In the genomic region with DNA sequence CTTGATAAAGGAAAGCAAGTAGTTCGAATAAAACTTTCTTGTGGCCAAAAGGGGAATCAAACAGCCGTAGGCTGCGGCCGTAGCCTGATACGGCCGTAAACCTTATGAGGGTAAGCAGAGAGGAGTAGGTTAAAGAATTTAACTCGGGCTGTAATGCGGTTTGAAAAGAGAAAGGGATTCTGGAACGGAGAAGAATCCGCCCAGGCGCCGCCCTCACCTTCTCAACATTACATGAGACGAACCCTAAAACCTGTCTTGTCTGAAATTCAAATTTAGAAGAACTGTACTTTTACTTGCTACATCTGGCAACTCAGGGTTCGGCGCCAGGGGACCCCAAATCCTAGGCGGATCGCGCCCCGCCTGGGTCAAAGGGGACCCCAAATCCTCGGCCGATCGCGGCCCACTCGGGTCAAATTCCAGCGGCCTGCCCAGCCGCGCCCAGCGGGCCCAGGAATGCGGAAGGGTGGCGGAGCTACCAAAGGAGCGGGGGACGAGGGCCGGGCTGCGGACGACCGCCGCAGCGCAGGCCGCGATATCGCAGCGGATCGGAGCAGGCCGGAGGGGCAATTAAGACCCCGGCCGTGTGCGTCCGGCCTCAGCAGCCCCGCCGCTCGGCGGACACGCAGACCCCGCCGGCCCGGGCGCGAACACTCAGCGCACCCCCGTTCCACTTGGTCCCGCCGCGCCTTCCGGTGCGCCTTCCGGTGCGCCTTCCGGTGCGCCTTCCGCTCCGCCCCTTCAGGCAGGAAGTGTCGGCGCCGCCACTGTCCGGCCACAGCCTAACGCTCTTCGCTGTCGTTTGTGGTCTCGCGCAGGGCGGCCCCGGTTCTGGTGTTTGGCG, we compare ENCODE assay signal across 1 cellular context.
TF ChIP-seq lines count a peak whose summit lies in the region.

A gene (plus strand): TSS at position 741 of the 841 bp plus-strand sequence. CDS start 10,766 bp downstream, outside the sequence.

TF ChIP-seq in HepG2, 621 proteins besides CTCF, POLR2A, EP300 and RAD21 (continued from another document and continues in another):
- TF ChIP-seq, protein P1, sequence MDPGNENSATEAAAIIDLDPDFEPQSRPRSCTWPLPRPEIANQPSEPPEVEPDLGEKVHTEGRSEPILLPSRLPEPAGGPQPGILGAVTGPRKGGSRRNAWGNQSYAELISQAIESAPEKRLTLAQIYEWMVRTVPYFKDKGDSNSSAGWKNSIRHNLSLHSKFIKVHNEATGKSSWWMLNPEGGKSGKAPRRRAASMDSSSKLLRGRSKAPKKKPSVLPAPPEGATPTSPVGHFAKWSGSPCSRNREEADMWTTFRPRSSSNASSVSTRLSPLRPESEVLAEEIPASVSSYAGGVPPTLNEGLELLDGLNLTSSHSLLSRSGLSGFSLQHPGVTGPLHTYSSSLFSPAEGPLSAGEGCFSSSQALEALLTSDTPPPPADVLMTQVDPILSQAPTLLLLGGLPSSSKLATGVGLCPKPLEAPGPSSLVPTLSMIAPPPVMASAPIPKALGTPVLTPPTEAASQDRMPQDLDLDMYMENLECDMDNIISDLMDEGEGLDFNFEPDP (CRISPR knock-in tag; conservative IDR thresholded peaks at IDR 0.05), result no peak
- no peak; the same call in 1 of the 2 replicates for TF ChIP-seq JDP2 (CRISPR knock-in tag; IDR thresholded peaks at IDR 0.05; ENCODE audit: borderline replicate concordance)
- TF ChIP-seq ZKSCAN5 (CRISPR knock-in tag; IDR thresholded peaks at IDR 0.05), result no peak
- peak; percentile 93; the same call in 1 of the 2 replicates for TF ChIP-seq CHCHD3 (CRISPR knock-in tag; IDR thresholded peaks at IDR 0.05)
- no peak for TF ChIP-seq ZNF644 (CRISPR knock-in tag; IDR thresholded peaks at IDR 0.05; ENCODE audit: low read depth)
- no peak for TF ChIP-seq ZNF496 (CRISPR knock-in tag; IDR thresholded peaks at IDR 0.05; ENCODE audit: insufficient replicate concordance)
- no peak for TF ChIP-seq JARID2 (CRISPR knock-in tag; IDR thresholded peaks at IDR 0.05; ENCODE audit: insufficient replicate concordance)
- TF ChIP-seq, protein P2, sequence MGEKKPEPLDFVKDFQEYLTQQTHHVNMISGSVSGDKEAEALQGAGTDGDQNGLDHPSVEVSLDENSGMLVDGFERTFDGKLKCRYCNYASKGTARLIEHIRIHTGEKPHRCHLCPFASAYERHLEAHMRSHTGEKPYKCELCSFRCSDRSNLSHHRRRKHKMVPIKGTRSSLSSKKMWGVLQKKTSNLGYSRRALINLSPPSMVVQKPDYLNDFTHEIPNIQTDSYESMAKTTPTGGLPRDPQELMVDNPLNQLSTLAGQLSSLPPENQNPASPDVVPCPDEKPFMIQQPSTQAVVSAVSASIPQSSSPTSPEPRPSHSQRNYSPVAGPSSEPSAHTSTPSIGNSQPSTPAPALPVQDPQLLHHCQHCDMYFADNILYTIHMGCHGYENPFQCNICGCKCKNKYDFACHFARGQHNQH (CRISPR knock-in tag; IDR thresholded peaks at IDR 0.05), result peak; percentile 51; the same call in 1 of the 2 replicates
- no peak for TF ChIP-seq ZNF850 (CRISPR knock-in tag; conservative IDR thresholded peaks at IDR 0.05)
- peak; percentile 67; the same call in 1 of the 2 replicates for TF ChIP-seq BRCA1 (CRISPR knock-in tag; IDR thresholded peaks at IDR 0.05)
- peak; percentile 96 for TF ChIP-seq ELF1 (CRISPR knock-in tag; IDR thresholded peaks at IDR 0.05)
- no peak for TF ChIP-seq ZNF790 (CRISPR knock-in tag; IDR thresholded peaks at IDR 0.05; ENCODE audit: borderline replicate concordance)
- TF ChIP-seq PHF20 (CRISPR knock-in tag; IDR thresholded peaks at IDR 0.05), result peak; percentile 89
- TF ChIP-seq ZNF326 (CRISPR knock-in tag; IDR thresholded peaks at IDR 0.05; ENCODE audit: borderline replicate concordance), result no peak
- TF ChIP-seq ELF3 (CRISPR knock-in tag; IDR thresholded peaks at IDR 0.05), result peak; percentile 81
- peak; percentile 77 for TF ChIP-seq ATF7 (IDR thresholded peaks at IDR 0.05)
- peak; percentile 27; the same call in 1 of the 2 replicates for TF ChIP-seq ATF7 (CRISPR knock-in tag; IDR thresholded peaks at IDR 0.05)
- TF ChIP-seq, protein P3, sequence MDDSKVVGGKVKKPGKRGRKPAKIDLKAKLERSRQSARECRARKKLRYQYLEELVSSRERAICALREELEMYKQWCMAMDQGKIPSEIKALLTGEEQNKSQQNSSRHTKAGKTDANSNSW (CRISPR knock-in tag; IDR thresholded peaks at IDR 0.05; ENCODE audit: borderline replicate concordance), result peak; percentile 74; the same call in 1 of the 2 replicates
- no peak for TF ChIP-seq ZNF160 (CRISPR knock-in tag; IDR thresholded peaks at IDR 0.05)
- peak; percentile 96 for TF ChIP-seq YEATS4 (CRISPR knock-in tag; IDR thresholded peaks at IDR 0.05; ENCODE audit: borderline replicate concordance)
- TF ChIP-seq, protein P4, sequence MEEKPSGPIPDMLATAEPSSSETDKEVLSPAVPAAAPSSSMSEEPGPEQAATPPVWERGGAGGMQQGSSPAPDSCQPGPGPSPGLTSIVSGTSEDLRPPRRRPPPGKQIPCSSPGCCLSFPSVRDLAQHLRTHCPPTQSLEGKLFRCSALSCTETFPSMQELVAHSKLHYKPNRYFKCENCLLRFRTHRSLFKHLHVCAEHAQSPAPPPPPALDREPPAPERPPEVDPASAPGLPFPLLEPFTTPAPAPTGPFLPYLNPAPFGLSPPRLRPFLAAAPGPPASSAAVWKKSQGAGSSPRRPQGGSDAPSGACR (CRISPR knock-in tag; IDR thresholded peaks at IDR 0.05), result no peak; the same call in 1 of the 2 replicates
- TF ChIP-seq GPN1 (CRISPR knock-in tag; IDR thresholded peaks at IDR 0.05; ENCODE audit: borderline replicate concordance), result no peak
- TF ChIP-seq ESRRA (CRISPR knock-in tag; IDR thresholded peaks at IDR 0.05; ENCODE audit: low read depth), result no peak
- TF ChIP-seq ZNF75D (CRISPR knock-in tag; IDR thresholded peaks at IDR 0.05; ENCODE audit: borderline replicate concordance), result no peak
- TF ChIP-seq, protein P5, sequence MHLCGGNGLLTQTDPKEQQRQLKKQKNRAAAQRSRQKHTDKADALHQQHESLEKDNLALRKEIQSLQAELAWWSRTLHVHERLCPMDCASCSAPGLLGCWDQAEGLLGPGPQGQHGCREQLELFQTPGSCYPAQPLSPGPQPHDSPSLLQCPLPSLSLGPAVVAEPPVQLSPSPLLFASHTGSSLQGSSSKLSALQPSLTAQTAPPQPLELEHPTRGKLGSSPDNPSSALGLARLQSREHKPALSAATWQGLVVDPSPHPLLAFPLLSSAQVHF (CRISPR knock-in tag; IDR thresholded peaks at IDR 0.05), result no peak
- TF ChIP-seq ZNF780A (CRISPR knock-in tag; IDR thresholded peaks at IDR 0.05), result no peak
- TF ChIP-seq ZIK1 (CRISPR knock-in tag; IDR thresholded peaks at IDR 0.05; ENCODE audit: borderline replicate concordance, low read depth), result peak; percentile 85; the same call in 1 of the 2 replicates
- TF ChIP-seq HOXD1 (CRISPR knock-in tag; IDR thresholded peaks at IDR 0.05), result peak; percentile 65; the same call in 1 of the 2 replicates
- TF ChIP-seq MAFG (CRISPR knock-in tag; IDR thresholded peaks at IDR 0.05), result no peak
- peak; percentile 67; the same call in 1 of the 2 replicates for TF ChIP-seq FOXK1 (CRISPR knock-in tag; IDR thresholded peaks at IDR 0.05; ENCODE audit: borderline replicate concordance, low read depth)
- no peak for TF ChIP-seq ARID2 (CRISPR knock-in tag; IDR thresholded peaks at IDR 0.05; ENCODE audit: borderline replicate concordance)
- no peak for TF ChIP-seq ZFP41 (CRISPR knock-in tag; IDR thresholded peaks at IDR 0.05; ENCODE audit: borderline replicate concordance)
- TF ChIP-seq CC2D1A (CRISPR knock-in tag; IDR thresholded peaks at IDR 0.05), result no peak
- peak; percentile 87 for TF ChIP-seq ZNF747 (CRISPR knock-in tag; IDR thresholded peaks at IDR 0.05; ENCODE audit: borderline replicate concordance)
- no peak for TF ChIP-seq ZBTB42 (CRISPR knock-in tag; IDR thresholded peaks at IDR 0.05)
- TF ChIP-seq, protein P6, sequence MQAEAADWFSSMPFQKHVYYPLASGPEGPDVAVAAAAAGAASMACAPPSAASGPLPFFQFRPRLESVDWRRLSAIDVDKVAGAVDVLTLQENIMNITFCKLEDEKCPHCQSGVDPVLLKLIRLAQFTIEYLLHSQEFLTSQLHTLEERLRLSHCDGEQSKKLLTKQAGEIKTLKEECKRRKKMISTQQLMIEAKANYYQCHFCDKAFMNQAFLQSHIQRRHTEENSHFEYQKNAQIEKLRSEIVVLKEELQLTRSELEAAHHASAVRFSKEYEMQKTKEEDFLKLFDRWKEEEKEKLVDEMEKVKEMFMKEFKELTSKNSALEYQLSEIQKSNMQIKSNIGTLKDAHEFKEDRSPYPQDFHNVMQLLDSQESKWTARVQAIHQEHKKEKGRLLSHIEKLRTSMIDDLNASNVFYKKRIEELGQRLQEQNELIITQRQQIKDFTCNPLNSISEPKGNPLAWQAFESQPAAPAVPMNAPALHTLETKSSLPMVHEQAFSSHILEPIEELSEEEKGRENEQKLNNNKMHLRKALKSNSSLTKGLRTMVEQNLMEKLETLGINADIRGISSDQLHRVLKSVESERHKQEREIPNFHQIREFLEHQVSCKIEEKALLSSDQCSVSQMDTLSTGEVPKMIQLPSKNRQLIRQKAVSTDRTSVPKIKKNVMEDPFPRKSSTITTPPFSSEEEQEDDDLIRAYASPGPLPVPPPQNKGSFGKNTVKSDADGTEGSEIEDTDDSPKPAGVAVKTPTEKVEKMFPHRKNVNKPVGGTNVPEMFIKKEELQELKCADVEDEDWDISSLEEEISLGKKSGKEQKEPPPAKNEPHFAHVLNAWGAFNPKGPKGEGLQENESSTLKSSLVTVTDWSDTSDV (CRISPR knock-in tag; IDR thresholded peaks at IDR 0.05), result no peak
- TF ChIP-seq, protein P7, sequence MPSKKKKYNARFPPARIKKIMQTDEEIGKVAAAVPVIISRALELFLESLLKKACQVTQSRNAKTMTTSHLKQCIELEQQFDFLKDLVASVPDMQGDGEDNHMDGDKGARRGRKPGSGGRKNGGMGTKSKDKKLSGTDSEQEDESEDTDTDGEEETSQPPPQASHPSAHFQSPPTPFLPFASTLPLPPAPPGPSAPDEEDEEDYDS (CRISPR knock-in tag; IDR thresholded peaks at IDR 0.05), result 0 out of 2 replicates have a peak, but pooled peaks have one; percentile 30
- peak; percentile 50; the same call in 1 of the 2 replicates for TF ChIP-seq ARNTL (CRISPR knock-in tag; IDR thresholded peaks at IDR 0.05)
- TF ChIP-seq, protein P8, sequence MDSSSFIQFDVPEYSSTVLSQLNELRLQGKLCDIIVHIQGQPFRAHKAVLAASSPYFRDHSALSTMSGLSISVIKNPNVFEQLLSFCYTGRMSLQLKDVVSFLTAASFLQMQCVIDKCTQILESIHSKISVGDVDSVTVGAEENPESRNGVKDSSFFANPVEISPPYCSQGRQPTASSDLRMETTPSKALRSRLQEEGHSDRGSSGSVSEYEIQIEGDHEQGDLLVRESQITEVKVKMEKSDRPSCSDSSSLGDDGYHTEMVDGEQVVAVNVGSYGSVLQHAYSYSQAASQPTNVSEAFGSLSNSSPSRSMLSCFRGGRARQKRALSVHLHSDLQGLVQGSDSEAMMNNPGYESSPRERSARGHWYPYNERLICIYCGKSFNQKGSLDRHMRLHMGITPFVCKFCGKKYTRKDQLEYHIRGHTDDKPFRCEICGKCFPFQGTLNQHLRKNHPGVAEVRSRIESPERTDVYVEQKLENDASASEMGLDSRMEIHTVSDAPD (CRISPR knock-in tag; IDR thresholded peaks at IDR 0.05), result 0 out of 2 replicates have a peak, but pooled peaks have one; percentile 32
- TF ChIP-seq ZNF234 (CRISPR knock-in tag; conservative IDR thresholded peaks at IDR 0.05), result 0 out of 2 replicates have a peak, but pooled peaks have one; percentile 20
- peak; percentile 54; the same call in 1 of the 2 replicates for TF ChIP-seq TSC22D2 (CRISPR knock-in tag; IDR thresholded peaks at IDR 0.05; ENCODE audit: borderline replicate concordance)
- TF ChIP-seq ZNF615 (CRISPR knock-in tag; IDR thresholded peaks at IDR 0.05; ENCODE audit: borderline replicate concordance), result no peak
- no peak; the same call in 1 of the 2 replicates for TF ChIP-seq ZSCAN21 (CRISPR knock-in tag; IDR thresholded peaks at IDR 0.05; ENCODE audit: borderline replicate concordance)
- peak; percentile 90 for TF ChIP-seq HNF4G (IDR thresholded peaks at IDR 0.05; ENCODE audit: borderline replicate concordance, low read depth, low read length)
- peak; percentile 67; the same call in 1 of the 2 replicates for TF ChIP-seq HNF4G (CRISPR knock-in tag; IDR thresholded peaks at IDR 0.05; ENCODE audit: borderline replicate concordance, low read depth)
- TF ChIP-seq DMAP1 (CRISPR knock-in tag; IDR thresholded peaks at IDR 0.05), result peak; percentile 95
- peak; percentile 64; the same call in 1 of the 2 replicates for TF ChIP-seq SPEN (CRISPR knock-in tag; IDR thresholded peaks at IDR 0.05; ENCODE audit: low read depth)
- TF ChIP-seq, protein P9, sequence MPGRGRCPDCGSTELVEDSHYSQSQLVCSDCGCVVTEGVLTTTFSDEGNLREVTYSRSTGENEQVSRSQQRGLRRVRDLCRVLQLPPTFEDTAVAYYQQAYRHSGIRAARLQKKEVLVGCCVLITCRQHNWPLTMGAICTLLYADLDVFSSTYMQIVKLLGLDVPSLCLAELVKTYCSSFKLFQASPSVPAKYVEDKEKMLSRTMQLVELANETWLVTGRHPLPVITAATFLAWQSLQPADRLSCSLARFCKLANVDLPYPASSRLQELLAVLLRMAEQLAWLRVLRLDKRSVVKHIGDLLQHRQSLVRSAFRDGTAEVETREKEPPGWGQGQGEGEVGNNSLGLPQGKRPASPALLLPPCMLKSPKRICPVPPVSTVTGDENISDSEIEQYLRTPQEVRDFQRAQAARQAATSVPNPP (CRISPR knock-in tag; IDR thresholded peaks at IDR 0.05), result 0 out of 2 replicates have a peak, but pooled peaks have one; percentile 51
- no peak for TF ChIP-seq ZNF839 (CRISPR knock-in tag; IDR thresholded peaks at IDR 0.05; ENCODE audit: borderline replicate concordance)
- no peak for TF ChIP-seq AGO2 (optimal IDR thresholded peaks at IDR 0.05; ENCODE audit: low read depth, low read length)
- peak; percentile 91 for TF ChIP-seq ZNF430 (CRISPR knock-in tag; IDR thresholded peaks at IDR 0.05)
- TF ChIP-seq, protein P10, sequence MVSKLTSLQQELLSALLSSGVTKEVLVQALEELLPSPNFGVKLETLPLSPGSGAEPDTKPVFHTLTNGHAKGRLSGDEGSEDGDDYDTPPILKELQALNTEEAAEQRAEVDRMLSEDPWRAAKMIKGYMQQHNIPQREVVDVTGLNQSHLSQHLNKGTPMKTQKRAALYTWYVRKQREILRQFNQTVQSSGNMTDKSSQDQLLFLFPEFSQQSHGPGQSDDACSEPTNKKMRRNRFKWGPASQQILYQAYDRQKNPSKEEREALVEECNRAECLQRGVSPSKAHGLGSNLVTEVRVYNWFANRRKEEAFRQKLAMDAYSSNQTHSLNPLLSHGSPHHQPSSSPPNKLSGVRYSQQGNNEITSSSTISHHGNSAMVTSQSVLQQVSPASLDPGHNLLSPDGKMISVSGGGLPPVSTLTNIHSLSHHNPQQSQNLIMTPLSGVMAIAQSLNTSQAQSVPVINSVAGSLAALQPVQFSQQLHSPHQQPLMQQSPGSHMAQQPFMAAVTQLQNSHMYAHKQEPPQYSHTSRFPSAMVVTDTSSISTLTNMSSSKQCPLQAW (CRISPR knock-in tag; IDR thresholded peaks at IDR 0.05), result no peak
- TF ChIP-seq ATAD3A (CRISPR knock-in tag; IDR thresholded peaks at IDR 0.05), result no peak
- TF ChIP-seq RFX3 (CRISPR knock-in tag; IDR thresholded peaks at IDR 0.05), result no peak
- peak; percentile 76 for TF ChIP-seq PTBP1 (IDR thresholded peaks at IDR 0.05; ENCODE audit: low read depth, low read length, poor library complexity, severe bottlenecking)
- TF ChIP-seq ZNF501 (CRISPR knock-in tag; IDR thresholded peaks at IDR 0.05), result peak; percentile 90
- no peak; the same call in 1 of the 2 replicates for TF ChIP-seq CHD2 (IDR thresholded peaks at IDR 0.05; ENCODE audit: low read depth, low read length)
- peak; percentile 84 for TF ChIP-seq ARNT2 (CRISPR knock-in tag; IDR thresholded peaks at IDR 0.05; ENCODE audit: low read depth)
- peak; percentile 95 for TF ChIP-seq PHF8 (CRISPR knock-in tag; IDR thresholded peaks at IDR 0.05)
- TF ChIP-seq ZNF616 (CRISPR knock-in tag; IDR thresholded peaks at IDR 0.05; ENCODE audit: low read depth), result 0 out of 2 replicates have a peak, but pooled peaks have one; percentile 23
